9 cellular contexts compared by ENCODE assay signal in genomic region chr17:41690497-41690896, GRCh38. TPM values are rescaled to one million over a fixed set of nuclear protein-coding genes. Genes with fewer than 3 reads are reported as not detected.
DNase-seq lines count a peak whose midpoint lies in the region; ATAC-seq and TF ChIP-seq lines count a peak whose summit lies in the region.
"Had no signal": no experiment of that assay in that cellular context is flagged by ENCODE, and none has a peak within 500 bp of the region (broad histone marks: within the 10 kb centered on the region; RNA-seq: fewer than 3 reads in every experiment).

No MANE protein-coding gene starts in this region.

- CTCF ChIA-PET in OCI-LY7 (lab: Charles Lee; ENCODE audit: unreplicated experiment), result no interaction called here

- DNase-seq in CD4-positive, CD25-positive, alpha-beta regulatory T cell, result no peak
- no peak for DNase-seq in OCI-LY7 (ENCODE audit: low spot score)
- no peak for DNase-seq in effector memory CD8-positive, alpha-beta T cell
- no peak for DNase-seq in neural progenitor cell (ENCODE audit: low spot score)
- no peak for DNase-seq in stimulated activated CD4-positive, alpha-beta T cell treated with anti-CD3 and anti-CD28 coated beads, Interleukin-4, amount 100 ng/mL, for 1 hour
- no peak for DNase-seq in sciatic nerve (ENCODE audit: low spot score)

- peaks cover 19% of the 10 kb centered on the region for H3K27me3 Mint-ChIP-seq in CD4-positive, CD25-positive, alpha-beta regulatory T cell
- H3K27me3 Mint-ChIP-seq in effector memory CD8-positive, alpha-beta T cell, result no peaks in the 10 kb centered on the region
- no peaks in the 10 kb centered on the region for H3K27me3 Mint-ChIP-seq in neural progenitor cell (ENCODE audit: insufficient read depth, low read depth)

- H3K79me2 ChIP-seq in OCI-LY7 (ENCODE audit: insufficient read depth, low read depth, low read length) (peaks cover 28% of the 10 kb centered on the region), neural progenitor cell (ENCODE audit: low read depth) (peaks cover 29% of the 10 kb centered on the region)

- peaks cover 44% of the 10 kb centered on the region for H3K36me3 Mint-ChIP-seq in CD4-positive, CD25-positive, alpha-beta regulatory T cell
- H3K36me3 Mint-ChIP-seq in effector memory CD8-positive, alpha-beta T cell (ENCODE audit: insufficient read depth), result peaks cover 70% of the 10 kb centered on the region
- H3K36me3 Mint-ChIP-seq in neural progenitor cell, result peaks cover 30% of the 10 kb centered on the region

- H3K4me3 Mint-ChIP-seq in CD4-positive, CD25-positive, alpha-beta regulatory T cell, result peak overlapping the region; percentile 97 to 100 (median 98)
- H3K4me3 Mint-ChIP-seq in effector memory CD8-positive, alpha-beta T cell, result peak overlapping the region; percentile 98
- H3K4me3 Mint-ChIP-seq in neural progenitor cell, result peak overlapping the region; percentile 91

- no peaks in the 10 kb centered on the region for H3K27me3 ChIP-seq in CD4-positive, CD25-positive, alpha-beta regulatory T cell (ENCODE audit: control insufficient read depth, insufficient read depth, low read length)
- H3K27me3 ChIP-seq in neural progenitor cell, result no peaks in the 10 kb centered on the region

- no peak for TF ChIP-seq CTCF in OCI-LY7 (conservative IDR thresholded peaks at IDR 0.05; ENCODE audit: low read length)
- no peak for TF ChIP-seq CTCF in neural progenitor cell (IDR thresholded peaks at IDR 0.05)

- BruUV-seq in OCI-LY7 (replicated peaks; lab: Mats Ljungman, UMichigan), result no TSS peak

- H3K9me3 Mint-ChIP-seq in CD4-positive, CD25-positive, alpha-beta regulatory T cell, result no peaks in the 10 kb centered on the region
- H3K9me3 Mint-ChIP-seq in effector memory CD8-positive, alpha-beta T cell, result no peaks in the 10 kb centered on the region
- H3K9me3 Mint-ChIP-seq in neural progenitor cell, result no peaks in the 10 kb centered on the region

- H3K4me1 Mint-ChIP-seq in CD4-positive, CD25-positive, alpha-beta regulatory T cell, result peaks cover 15 to 47% (median 33%) of the 10 kb centered on the region in 4 donors
- peaks cover 21 to 26% of the 10 kb centered on the region in 2 donors for H3K4me1 Mint-ChIP-seq in effector memory CD8-positive, alpha-beta T cell (ENCODE audit: low read depth in 2 of 2)
- H3K4me1 Mint-ChIP-seq in neural progenitor cell, result peaks cover 12% of the 10 kb centered on the region

- H3K4me1 ChIP-seq in CD4-positive, CD25-positive, alpha-beta regulatory T cell (ENCODE audit: control insufficient read depth, insufficient read depth, low read length, poor library complexity, severe bottlenecking), result peaks cover 30% of the 10 kb centered on the region
- H3K4me1 ChIP-seq in OCI-LY7 (ENCODE audit: insufficient read depth, low read length, poor library complexity, severe bottlenecking) (peaks cover 20% of the 10 kb centered on the region), neural progenitor cell (peaks cover 14% of the 10 kb centered on the region)

- no peak overlapping the region for H3K9ac ChIP-seq in neural progenitor cell

- H3F3A ChIP-seq in neural progenitor cell (ENCODE audit: low read depth), result peaks cover 69% of the 10 kb centered on the region

- H3K27ac ChIP-seq in CD4-positive, CD25-positive, alpha-beta regulatory T cell (ENCODE audit: insufficient read depth, low read length, poor library complexity, severe bottlenecking), result peak overlapping the region; percentile 100
- H3K27ac ChIP-seq in OCI-LY7 (ENCODE audit: low read depth, low read length, poor library complexity, severe bottlenecking) (peak overlapping the region; percentile 88), neural progenitor cell (no peak overlapping the region)

- peak overlapping the region in 1 of 3 donors; percentile 98 for H3K27ac Mint-ChIP-seq in CD4-positive, CD25-positive, alpha-beta regulatory T cell
- H3K27ac Mint-ChIP-seq in effector memory CD8-positive, alpha-beta T cell, result peak overlapping the region; percentile 100
- H3K27ac Mint-ChIP-seq in neural progenitor cell, result no peak overlapping the region

- H3K9me3 ChIP-seq in CD4-positive, CD25-positive, alpha-beta regulatory T cell (ENCODE audit: control insufficient read depth in 2 of 2, low read length in 2 of 2), result no peaks in the 10 kb centered on the region
- H3K9me3 ChIP-seq in OCI-LY7 (ENCODE audit: low read length) (no peaks in the 10 kb centered on the region), neural progenitor cell (ENCODE audit: low read depth) (no peaks in the 10 kb centered on the region)

- intact Hi-C loops in OCI-LY7 (cut with micrococcal nuclease; ENCODE audit: unreplicated experiment) (no loop called here), sciatic nerve (cut with DNase I) (no loop called here)

- H3K4me2 ChIP-seq in OCI-LY7 (ENCODE audit: low read length) (peak overlapping the region; percentile 93), neural progenitor cell (peak overlapping the region; percentile 86)

- no peak for ATAC-seq in CD4-positive, CD25-positive, alpha-beta regulatory T cell (ENCODE audit: low read depth in 2 of 2)
- ATAC-seq in effector memory CD8-positive, alpha-beta T cell (replicated peaks), result no peak
- ATAC-seq in sciatic nerve (no peak), GM19351 (IDR thresholded peaks at IDR 0.05; ENCODE audit: unreplicated experiment) (no peak), HG03175 (IDR thresholded peaks at IDR 0.05; ENCODE audit: unreplicated experiment) (no peak)

- H3K36me3 ChIP-seq in CD4-positive, CD25-positive, alpha-beta regulatory T cell (ENCODE audit: control insufficient read depth, insufficient read depth, low read length), result peaks cover 56% of the 10 kb centered on the region
- H3K36me3 ChIP-seq in OCI-LY7 (ENCODE audit: insufficient read depth, low read length) (peaks cover 64% of the 10 kb centered on the region), neural progenitor cell (peaks cover 14% of the 10 kb centered on the region)

- no peaks in the 10 kb centered on the region for H3K9me2 ChIP-seq in OCI-LY7 (ENCODE audit: insufficient read depth, low read length)

- H4K20me1 ChIP-seq in OCI-LY7 (ENCODE audit: insufficient read depth, low read length) (peaks cover 23% of the 10 kb centered on the region), neural progenitor cell (ENCODE audit: low read depth) (peaks cover 34% of the 10 kb centered on the region)

- POLR2A ChIA-PET in OCI-LY7 (lab: Charles Lee), result interaction anchor here (0.5 to 2.9 kb wide), 3 partner anchors 11 to 317 kb away, joined by 3 to 24 read pairs (median 4); no protein-coding TSS in a partner anchor

- H2AFZ ChIP-seq in OCI-LY7 (ENCODE audit: low read length), result no peak overlapping the region
- H2AFZ ChIP-seq in neural progenitor cell (replicated peaks), result no peak overlapping the region

- H3K4me3 ChIP-seq in CD4-positive, CD25-positive, alpha-beta regulatory T cell (ENCODE audit: low read depth, low read length), result peak overlapping the region; percentile 98
- H3K4me3 ChIP-seq in OCI-LY7 (ENCODE audit: low read depth, low read length, poor library complexity, severe bottlenecking) (peak overlapping the region; percentile 86), neural progenitor cell (peak overlapping the region; percentile 91)

RNA-seq across cellular contexts. Expression of gene EIF1, which starts 1.8 kb away (rescaled TPM):
- 2,625 TPM for total RNA-seq in CD4-positive, CD25-positive, alpha-beta regulatory T cell
- 1,000 to 10,000 TPM; 1,357 to 1,617 (median 1,453) TPM for polyA plus RNA-seq in CD4-positive, CD25-positive, alpha-beta regulatory T cell
- 123 and 145 TPM in 2 replicates for total RNA-seq in OCI-LY7 (2014; rRNA removed; shearing (Covaris generic))
- total RNA-seq in OCI-LY7 (2022), result 659 and 705 TPM in 2 replicates
- total RNA-seq in neural progenitor cell (ENCODE audit: low replicate concordance), result 60.7 and 91.4 TPM in 2 replicates
- total RNA-seq in sciatic nerve, result 891 TPM

RNA-seq across cellular contexts. Expression of gene GAST, which starts 21.6 kb away (rescaled TPM):
- total RNA-seq in CD4-positive, CD25-positive, alpha-beta regulatory T cell, result not detected
- not detected for polyA plus RNA-seq in CD4-positive, CD25-positive, alpha-beta regulatory T cell
- total RNA-seq in OCI-LY7 (2014; rRNA removed; shearing (Covaris generic)), result not detected in 2 replicates
- not detected in 2 replicates for total RNA-seq in OCI-LY7 (2022)
- total RNA-seq in neural progenitor cell (ENCODE audit: low replicate concordance), result not detected in 2 replicates
- not detected for total RNA-seq in sciatic nerve
- total RNA-seq: mesenteric fat pad had no signal

RNA-seq across cellular contexts. Expression of gene HAP1, which starts 43.9 kb away (rescaled TPM):
- 2.1 TPM for total RNA-seq in CD4-positive, CD25-positive, alpha-beta regulatory T cell
- polyA plus RNA-seq in CD4-positive, CD25-positive, alpha-beta regulatory T cell, result under 1 TPM; 0.35 to 0.62 (median 0.49) TPM
- 0.10 and 0.19 TPM in 2 replicates for total RNA-seq in OCI-LY7 (2014; rRNA removed; shearing (Covaris generic))
- total RNA-seq in OCI-LY7 (2022) (0.22 and 0.55 TPM in 2 replicates), neural progenitor cell (ENCODE audit: low replicate concordance) (0.45 and 1.7 TPM in 2 replicates), sciatic nerve (0.09 TPM)
